Comparison of ENCODE assay signal across 20 cellular contexts in genomic region chr18:61770279-61770678, GRCh38.
A peak's percentile ranks its signal among the peaks of the same experiment; 100 is the strongest.
DNase-seq lines count a peak whose midpoint lies in the region; ATAC-seq, FAIRE-seq and TF ChIP-seq lines count a peak whose summit lies in the region.
"Had no signal": no experiment of that assay in that cellular context is flagged by ENCODE, and none has a peak within 500 bp of the region (broad histone marks: within the 10 kb centered on the region; RNA-seq: fewer than 3 reads in every experiment).

No MANE protein-coding gene starts in this region.

- no peaks in the 10 kb centered on the region for H3F3A ChIP-seq in neural progenitor cell (ENCODE audit: low read depth)

- POLR2A ChIA-PET in HepG2 (lab: Yijun Ruan, JAX): no interaction called here

- BruUV-seq in HepG2 (replicated peaks; lab: Mats Ljungman, UMichigan): no TSS peak

- H3K4me3 ChIP-seq in liver (ENCODE audit: low read depth in 1 of 3, low read length in 3 of 3): no peak overlapping the region
- H3K4me3 ChIP-seq in HepG2 (replicated peaks in 1 of 3; ENCODE audit: insufficient read depth in 1 of 3, low read depth in 2 of 3, low read length in 3 of 3): no peak overlapping the region
- no peak overlapping the region for H3K4me3 ChIP-seq in coronary artery
- H3K4me3 ChIP-seq in neural progenitor cell: no peak overlapping the region
- H3K4me3 ChIP-seq: PC-9 had no signal

- H3K9me3 Mint-ChIP-seq in neural progenitor cell: peaks cover 2% of the 10 kb centered on the region
- H3K9me3 Mint-ChIP-seq: CD4-positive, alpha-beta T cell had no signal

- no peaks in the 10 kb centered on the region for H3K9me3 ChIP-seq in liver (ENCODE audit: control insufficient read depth in 4 of 4, low read length in 3 of 4)
- H3K9me3 ChIP-seq in HepG2 (ENCODE audit: low read length): no peaks in the 10 kb centered on the region
- H3K9me3 ChIP-seq in neural progenitor cell (ENCODE audit: low read depth): no peaks in the 10 kb centered on the region
- H3K9me3 ChIP-seq in T-helper 17 cell (ENCODE audit: control insufficient read depth, low read length, poor library complexity, severe bottlenecking): no peaks in the 10 kb centered on the region

- H3K27me3 ChIP-seq in liver (ENCODE audit: control insufficient read depth in 4 of 4, insufficient read depth in 4 of 4, low read length in 3 of 4) (no peaks in the 10 kb centered on the region), HepG2 (ENCODE audit: control insufficient read depth in 1 of 2, insufficient read depth in 2 of 2, low read length in 2 of 2) (no peaks in the 10 kb centered on the region; a peak in 1 of 5 replicates), neural progenitor cell (no peaks in the 10 kb centered on the region)

- 71% methylated on average over 3 of the region's 3 CpGs for WGBS in liver
- 57% methylated on average over 3 of the region's 3 CpGs for WGBS in HepG2 (ENCODE audit: low lambda C conversion rate)

- no peak overlapping the region for H3K27ac ChIP-seq in liver (ENCODE audit: low read depth in 1 of 2, low read length in 2 of 2)
- H3K27ac ChIP-seq in HepG2 (ENCODE audit: extremely low read length, insufficient read depth, low read length): no peak overlapping the region
- peak overlapping the region; percentile 26 to 55 for H3K27ac ChIP-seq in coronary artery
- no peak overlapping the region for H3K27ac ChIP-seq in neural progenitor cell
- H3K27ac ChIP-seq: PC-9 had no signal

- H3K4me3 Mint-ChIP-seq in neural progenitor cell (no peak overlapping the region), T-helper 17 cell (no peak overlapping the region)
- H3K4me3 Mint-ChIP-seq: CD4-positive, alpha-beta T cell; IgD-negative memory B cell had no signal

- in situ Hi-C loops in HepG2 (cut with HindIII; ENCODE audit: extremely low pct_ligation_motif_present, low pct_unique_long_range_greater_than_20kb): no loop called here

- no peaks in the 10 kb centered on the region for H3K36me3 ChIP-seq in liver (ENCODE audit: control insufficient read depth in 4 of 4, insufficient read depth in 3 of 4, low read depth in 1 of 4, low read length in 3 of 4)
- H3K36me3 ChIP-seq in HepG2 (replicated peaks in 1 of 2; ENCODE audit: control insufficient read depth in 1 of 2, insufficient read depth in 2 of 2, low read length in 2 of 2): no peaks in the 10 kb centered on the region
- H3K36me3 ChIP-seq in neural progenitor cell: no peaks in the 10 kb centered on the region

- H3K4me1 ChIP-seq in liver (ENCODE audit: control insufficient read depth in 4 of 4, insufficient read depth in 4 of 4, low read length in 3 of 4) (peaks cover 0 to 6% (median 0%) of the 10 kb centered on the region in 4 donors), HepG2 (ENCODE audit: insufficient read depth, low read length) (no peaks in the 10 kb centered on the region), neural progenitor cell (peaks cover 4% of the 10 kb centered on the region)

- no peaks in the 10 kb centered on the region for H3K27me3 Mint-ChIP-seq in neural progenitor cell (ENCODE audit: insufficient read depth, low read depth)
- no peaks in the 10 kb centered on the region for H3K27me3 Mint-ChIP-seq in T-helper 17 cell
- H3K27me3 Mint-ChIP-seq: CD4-positive, alpha-beta T cell had no signal

- TF ChIP-seq POLR2A in HepG2 (IDR thresholded peaks at IDR 0.05; ENCODE audit: insufficient read depth in 1 of 2, low read depth in 2 of 2, low read length in 2 of 2): no peak

- no peak overlapping the region for H2AFZ ChIP-seq in HepG2 (ENCODE audit: low read length)
- H2AFZ ChIP-seq in neural progenitor cell (replicated peaks): peak overlapping the region; percentile 29
- H2AFZ ChIP-seq: PC-9 had no signal

- no peaks in the 10 kb centered on the region for H4K20me1 ChIP-seq in HepG2 (ENCODE audit: insufficient read depth, low read length)
- H4K20me1 ChIP-seq in neural progenitor cell (ENCODE audit: low read depth): no peaks in the 10 kb centered on the region

- H3K27ac Mint-ChIP-seq in neural progenitor cell: no peak overlapping the region
- no peak overlapping the region for H3K27ac Mint-ChIP-seq in T-helper 17 cell
- H3K27ac Mint-ChIP-seq: CD4-positive, alpha-beta T cell; IgD-negative memory B cell had no signal

- H3K36me3 Mint-ChIP-seq in neural progenitor cell: peaks cover 2% of the 10 kb centered on the region
- no peaks in the 10 kb centered on the region for H3K36me3 Mint-ChIP-seq in T-helper 17 cell (ENCODE audit: low read depth)
- H3K36me3 Mint-ChIP-seq: IgD-negative memory B cell had no signal

- DNase-seq in HepG2 (ENCODE audit: low spot score) (no peak), coronary artery (ENCODE audit: low spot score) (no peak), neural progenitor cell (ENCODE audit: low spot score) (no peak), T-helper 17 cell (no peak), DMS79 treated with DMSO at 0.1 percent for 48 hours (lab: John Stamatoyannopoulos, UW) (no peak)
- DNase-seq: CD4-positive, alpha-beta T cell; DMS153; EL; Karpas-422; MM.1S; NCI-H1694 treated with DMSO at 0.1 percent for 48 hours; NCI-H510A treated with DMSO at 0.1 percent for 48 hours; NCI-H774; PC-9 had no signal

- CTCF ChIA-PET in HepG2 (lab: Yijun Ruan, JAX; ENCODE audit: low intra/inter-chr PET ratio, low total read pairs): no interaction called here

- TF ChIP-seq CTCF in liver (IDR thresholded peaks at IDR 0.05; ENCODE audit: low read depth, low read length, missing input control) (no peak), HepG2 (CRISPR knock-in tag; IDR thresholded peaks at IDR 0.05) (no peak), coronary artery (IDR thresholded peaks at IDR 0.05) (no peak), neural progenitor cell (IDR thresholded peaks at IDR 0.05) (no peak)

- H3K79me2 ChIP-seq in HepG2 (ENCODE audit: insufficient read depth, low read length) (no peaks in the 10 kb centered on the region), neural progenitor cell (ENCODE audit: low read depth) (no peaks in the 10 kb centered on the region)

- ATAC-seq in HepG2 (no peak), T-helper 17 cell (no peak), GM19324 (IDR thresholded peaks at IDR 0.05; ENCODE audit: low FRiP score, unreplicated experiment) (no peak)

- H3K9ac ChIP-seq in liver (ENCODE audit: low read depth in 1 of 2, low read length in 2 of 2) (no peak overlapping the region), HepG2 (ENCODE audit: insufficient read depth, low read depth, low read length) (no peak overlapping the region), neural progenitor cell (no peak overlapping the region)

- H3K4me2 ChIP-seq in HepG2 (ENCODE audit: low read depth, low read length) (no peak overlapping the region), neural progenitor cell (no peak overlapping the region)
- H3K4me2 ChIP-seq: PC-9 had no signal

- no peak for TF ChIP-seq EP300 in HepG2 (IDR thresholded peaks at IDR 0.05; ENCODE audit: low read depth in 2 of 2, low read length in 2 of 2)
- TF ChIP-seq EP300 in HepG2 (CRISPR knock-in tag; IDR thresholded peaks at IDR 0.05; ENCODE audit: borderline replicate concordance): no peak

- intact Hi-C loops in HepG2 (cut with micrococcal nuclease; ENCODE audit: unreplicated experiment): no loop called here

- FAIRE-seq in HepG2 (lab: Jason Lieb, UNC): no peak
- FAIRE-seq: A204.1, GM12891, GM18507 had no signal

- TF ChIP-seq RAD21 in liver (IDR thresholded peaks at IDR 0.05) (no peak), HepG2 (CRISPR knock-in tag; IDR thresholded peaks at IDR 0.05) (no peak)

- H3K4me1 Mint-ChIP-seq in neural progenitor cell: peaks cover 4% of the 10 kb centered on the region
- no peaks in the 10 kb centered on the region for H3K4me1 Mint-ChIP-seq in T-helper 17 cell
- H3K4me1 Mint-ChIP-seq: IgD-negative memory B cell had no signal

TF ChIP-seq in liver, 16 proteins besides CTCF, POLR2A, EP300 and RAD21:
- TF ChIP-seq HNF4A (conservative IDR thresholded peaks at IDR 0.05): peak; percentile 77 to 80
- TF ChIP-seq FOXA2 (IDR thresholded peaks at IDR 0.05): peak; percentile 15
- no peak for TF ChIP-seq GABPA (IDR thresholded peaks at IDR 0.05 in 1 of 2, conservative IDR thresholded peaks at IDR 0.05 in 1 of 2)
- no peak for TF ChIP-seq FOXA1 (IDR thresholded peaks at IDR 0.05)
- TF ChIP-seq RXRA (IDR thresholded peaks at IDR 0.05): peak in 1 of 2 donors; percentile 32
- TF ChIP-seq HNF4G (IDR thresholded peaks at IDR 0.05): peak; percentile 25
- peak; percentile 62 for TF ChIP-seq SP1 (IDR thresholded peaks at IDR 0.05)
- TF ChIP-seq YY1 (IDR thresholded peaks at IDR 0.05): peak; percentile 55
TF ChIP-seq in liver: peak in this region for 6.

TF ChIP-seq in HepG2, 621 proteins besides CTCF, POLR2A, EP300 and RAD21:
- no peak for TF ChIP-seq REST (IDR thresholded peaks at IDR 0.05; ENCODE audit: borderline replicate concordance in 1 of 2, low read depth in 1 of 2, low read length in 2 of 2)

Comparison
In these comparisons a context has a peak if more than half of its experiments do, and no peak if none do; other contexts are left out.
1. H3K27ac ChIP-seq: peak in coronary artery (2 of 2); none in liver (0 of 2), HepG2 (single experiment) and neural progenitor cell (single experiment).